ENCODE assay signal across 25 cellular contexts in the genomic region with DNA sequence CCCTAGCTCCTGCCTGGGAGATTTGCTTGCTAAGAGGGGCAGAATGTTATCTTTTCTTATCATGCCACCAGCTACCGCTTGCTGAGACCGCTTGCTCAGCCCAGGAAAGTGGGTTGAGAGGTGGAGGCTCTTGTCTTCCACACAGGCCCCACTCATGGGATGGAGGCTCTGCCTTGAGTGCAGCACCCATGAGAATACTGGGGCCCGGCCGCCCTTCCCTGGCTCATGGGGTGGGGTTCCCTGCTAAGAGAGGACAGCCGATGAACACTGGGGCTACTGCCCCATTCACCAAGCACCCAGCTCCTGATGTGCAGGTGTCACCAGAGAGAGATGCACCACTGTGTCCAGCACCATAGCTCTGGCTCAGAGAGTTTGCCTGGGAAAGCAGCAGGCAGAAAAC. TPM values are rescaled to one million over a fixed set of nuclear protein-coding genes. Genes with fewer than 3 reads are reported as not detected.
A peak's percentile ranks its signal among the peaks of the same experiment; 100 is the strongest.
DNase-seq lines count a peak whose midpoint lies in the region; FAIRE-seq and TF ChIP-seq lines count a peak whose summit lies in the region.
"Had no signal": no experiment of that assay in that cellular context is flagged by ENCODE, and none has a peak within 500 bp of the region (broad histone marks: within the 10 kb centered on the region; RNA-seq: fewer than 3 reads in every experiment).

No MANE protein-coding gene starts in this region.

- H3K27me3 ChIP-seq in H1 (replicated peaks in 1 of 4; ENCODE audit: control insufficient read depth in 3 of 4, extremely low read depth in 1 of 4, insufficient read depth in 3 of 4, low read length in 3 of 4): peaks cover 0 to 3% (median 0%) of the 10 kb centered on the region in 4 experiments; a peak in 1 of 7 replicates
- no peaks in the 10 kb centered on the region for H3K27me3 ChIP-seq in spleen (replicated peaks in 1 of 7)
- H3K27me3 ChIP-seq: BE2C, BLaER1 had no signal

- H3K79me1 ChIP-seq in H1 (ENCODE audit: low read depth, low read length): no peaks in the 10 kb centered on the region

- TF ChIP-seq CTCF in H1 (IDR thresholded peaks at IDR 0.05; ENCODE audit: control extremely low read depth in 1 of 3, insufficient read depth in 1 of 3, low read depth in 1 of 3, low read length in 3 of 3) (no peak), kidney (IDR thresholded peaks at IDR 0.05; ENCODE audit: borderline replicate concordance, extremely low read depth, insufficient read depth) (no peak), spleen (IDR thresholded peaks at IDR 0.05 in 8 of 11, conservative IDR thresholded peaks at IDR 0.05 in 3 of 11) (no peak), type B pancreatic cell (conservative IDR thresholded peaks at IDR 0.05) (no peak)

- H2BK5ac ChIP-seq in H1 (ENCODE audit: low read depth, low read length): no peak overlapping the region

- H3K18ac ChIP-seq in H1 (ENCODE audit: extremely low read depth, low read length): no peak overlapping the region

- no peaks in the 10 kb centered on the region for H3K36me3 Mint-ChIP-seq in type B pancreatic cell
- H3K36me3 Mint-ChIP-seq: CD14-positive monocyte; CD4-positive, alpha-beta memory T cell; CD4-positive, CD25-positive, alpha-beta regulatory T cell; CD8-positive, alpha-beta memory T cell had no signal

- H3K9ac ChIP-seq in H1 (replicated peaks in 1 of 4; ENCODE audit: extremely low read depth in 1 of 4, low read depth in 3 of 4, low read length in 3 of 4) (no peak overlapping the region), kidney (ENCODE audit: low read length in 2 of 2) (no peak overlapping the region)
- H3K9ac ChIP-seq: BLaER1 had no signal

- no peaks in the 10 kb centered on the region for H3K9me3 Mint-ChIP-seq in type B pancreatic cell
- H3K9me3 Mint-ChIP-seq: CD4-positive, alpha-beta memory T cell; CD4-positive, CD25-positive, alpha-beta regulatory T cell; CD8-positive, alpha-beta memory T cell had no signal

- H3K23ac ChIP-seq in H1 (ENCODE audit: insufficient read length): no peak overlapping the region

- H3K4me3 ChIP-seq in H1 (ENCODE audit: extremely low read depth in 1 of 4, insufficient read depth in 2 of 4, low read depth in 3 of 4, low read length in 4 of 4) (no peak overlapping the region), kidney (ENCODE audit: low read length in 2 of 2) (no peak overlapping the region), spleen (no peak overlapping the region)
- H3K4me3 ChIP-seq: BLaER1 had no signal

- TF ChIP-seq POLR2A in H1 (IDR thresholded peaks at IDR 0.05; ENCODE audit: control extremely low read depth in 1 of 2, low read depth in 2 of 2, low read length in 2 of 2): no peak
- TF ChIP-seq POLR2A in spleen (IDR thresholded peaks at IDR 0.05): no peak

- H3K9me3 ChIP-seq in H1 (ENCODE audit: insufficient read depth in 2 of 2, low read depth in 1 of 2, low read length in 1 of 2): no peaks in the 10 kb centered on the region; a peak in 1 of 4 replicates
- H3K9me3 ChIP-seq in kidney (ENCODE audit: control insufficient read depth in 1 of 2, low read length in 2 of 2): no peaks in the 10 kb centered on the region
- no peaks in the 10 kb centered on the region for H3K9me3 ChIP-seq in spleen
- H3K9me3 ChIP-seq: BE2C, BLaER1 had no signal

- intact Hi-C loops in kidney (cut with DNase I): no loop called here
- intact Hi-C loops in spleen (cut with DNase I; ENCODE audit: low total_unique reads): no loop called here

- no peak overlapping the region for H2BK12ac ChIP-seq in H1 (ENCODE audit: low read depth, low read length)

- no peak overlapping the region for H2AK5ac ChIP-seq in H1 (ENCODE audit: low read depth, low read length)

- H3K4me3 Mint-ChIP-seq in type B pancreatic cell: no peak overlapping the region
- H3K4me3 Mint-ChIP-seq: CD14-positive monocyte; CD4-positive, alpha-beta memory T cell; CD4-positive, CD25-positive, alpha-beta regulatory T cell; CD8-positive, alpha-beta memory T cell had no signal

- H3K27me3 Mint-ChIP-seq in type B pancreatic cell: no peaks in the 10 kb centered on the region
- H3K27me3 Mint-ChIP-seq: CD4-positive, alpha-beta memory T cell had no signal

- no peak overlapping the region for H4K91ac ChIP-seq in H1 (replicated peaks; ENCODE audit: insufficient read length, low read length)

- CTCF ChIA-PET in H1 (lab: Charles Lee; ENCODE audit: partially characterized antibody): interaction anchor here (1.1 to 2.9 kb wide), 3 partner anchors 17 to 45 kb away, joined by 4 to 12 read pairs (median 6); a partner anchor contains a TSS

- H2BK15ac ChIP-seq in H1 (ENCODE audit: low read length): no peak overlapping the region

- H3K56ac ChIP-seq in H1 (replicated peaks; ENCODE audit: insufficient read length, low read depth, low read length): no peak overlapping the region

- DNase-seq in H1 (ENCODE audit: low read depth in 1 of 2, low spot score in 2 of 2): no peak
- peak; percentile 58 for DNase-seq in kidney
- peak; percentile 49 for DNase-seq in spleen
- no peak for DNase-seq in type B pancreatic cell (ENCODE audit: extremely low spot score, unreplicated experiment)
- DNase-seq in HK-2 (ENCODE audit: unreplicated experiment): no peak
- no peak for DNase-seq in DMS79 (lab: John Stamatoyannopoulos, UW)
- DNase-seq: 8988T; ACHN; BE2C; C1 segment of cervical spinal cord; CD4-positive, alpha-beta memory T cell; CD4-positive, CD25-positive, alpha-beta regulatory T cell; CD8-positive, alpha-beta memory T cell; COR-L47; DMS 273 treated with DMSO at 0.1 percent for 48 hours; DMS153; DMS53; DMS79 treated with DMSO at 0.1 percent for 48 hours; GF-D8 had no signal

- no peak overlapping the region for H2BK20ac ChIP-seq in H1 (ENCODE audit: low read length)

- H3K79me2 ChIP-seq in H1 (ENCODE audit: control insufficient read depth in 1 of 2, insufficient read depth in 2 of 2, low read length in 2 of 2): no peaks in the 10 kb centered on the region

- H3K14ac ChIP-seq in H1 (ENCODE audit: insufficient read length): no peak overlapping the region

- H4K20me1 ChIP-seq in H1 (replicated peaks in 1 of 2; ENCODE audit: control insufficient read depth in 1 of 2, insufficient read depth in 2 of 2, low read length in 2 of 2): no peaks in the 10 kb centered on the region
- H4K20me1 ChIP-seq: BLaER1 had no signal

- no peaks in the 10 kb centered on the region for H3K23me2 ChIP-seq in H1 (ENCODE audit: low read depth, low read length)

- no peaks in the 10 kb centered on the region for H3K4me1 ChIP-seq in H1 (replicated peaks in 1 of 4; ENCODE audit: control insufficient read depth in 3 of 4, insufficient read depth in 4 of 4, low read length in 3 of 4)
- H3K4me1 ChIP-seq in kidney (ENCODE audit: control insufficient read depth in 1 of 2, insufficient read depth in 1 of 2, low read depth in 1 of 2, low read length in 2 of 2): no peaks in the 10 kb centered on the region
- H3K4me1 ChIP-seq in spleen: no peaks in the 10 kb centered on the region
- H3K4me1 ChIP-seq: BE2C had no signal

- peak overlapping the region; percentile 1; the same call in 1 of the 2 replicates for H4K8ac ChIP-seq in H1 (ENCODE audit: extremely low read depth, insufficient read depth, low read length)

- FAIRE-seq in H1 (lab: Jason Lieb, UNC) (no peak), kidney (lab: Jason Lieb, UNC) (no peak)
- FAIRE-seq: A204.1, G401.6, GM12891, GM18507 had no signal

- no peak overlapping the region for H4K5ac ChIP-seq in H1 (ENCODE audit: insufficient read length, low read depth, low read length)

- TF ChIP-seq RAD21 in H1 (IDR thresholded peaks at IDR 0.05 in 1 of 2, conservative IDR thresholded peaks at IDR 0.05 in 1 of 2; ENCODE audit: low read depth in 2 of 2, low read length in 2 of 2): no peak

- no peak overlapping the region for H3K4ac ChIP-seq in H1 (replicated peaks; ENCODE audit: insufficient read length, low read depth, low read length)

- no peak for TF ChIP-seq EP300 in H1 (IDR thresholded peaks at IDR 0.05; ENCODE audit: borderline replicate concordance in 1 of 2, low read depth in 2 of 2, low read length in 2 of 2)

- no peak overlapping the region for H3K27ac Mint-ChIP-seq in type B pancreatic cell
- H3K27ac Mint-ChIP-seq: CD4-positive, alpha-beta memory T cell; CD4-positive, CD25-positive, alpha-beta regulatory T cell; CD8-positive, alpha-beta memory T cell had no signal

- H3K36me3 ChIP-seq in H1 (ENCODE audit: control insufficient read depth in 2 of 4, insufficient read depth in 4 of 4, low read length in 3 of 4): no peaks in the 10 kb centered on the region
- no peaks in the 10 kb centered on the region for H3K36me3 ChIP-seq in kidney (ENCODE audit: control insufficient read depth in 1 of 2, insufficient read depth in 2 of 2, low read length in 2 of 2)
- no peaks in the 10 kb centered on the region for H3K36me3 ChIP-seq in spleen
- H3K36me3 ChIP-seq: BE2C, BLaER1 had no signal

- POLR2A ChIA-PET in H1 (lab: Charles Lee; ENCODE audit: partially characterized antibody): interaction anchor here (1.0 to 2.4 kb wide), 3 partner anchors 15 to 49 kb away, joined by 3 to 18 read pairs (median 5); a partner anchor contains a TSS

- H3K4me1 Mint-ChIP-seq in type B pancreatic cell (ENCODE audit: unreplicated experiment): peaks cover 4% of the 10 kb centered on the region
- H3K4me1 Mint-ChIP-seq: CD4-positive, CD25-positive, alpha-beta regulatory T cell; CD8-positive, alpha-beta memory T cell had no signal

- 91% methylated on average over 5 of the region's 5 CpGs; no CpG with 5 or more reads in 1 of the 2 experiments for WGBS in H1 (ENCODE audit: extremely low coverage in 1 of 2, insufficient coverage in 1 of 2, insufficient read length in 1 of 2, insufficient replicate concordance in 2 of 2, low coverage in 1 of 2, low lambda C conversion rate in 2 of 2, missing lambda C conversion rate in 1 of 2), 2 experiments
- WGBS in spleen, 5 donors: 89 to 100% (median 97%) methylated on average over 3 to 5 of the region's 5 CpGs

- H3K27ac ChIP-seq in H1 (ENCODE audit: low read depth, low read length) (no peak overlapping the region), kidney (ENCODE audit: low read depth in 2 of 2, low read length in 2 of 2) (no peak overlapping the region), spleen (no peak overlapping the region)
- H3K27ac ChIP-seq: BLaER1 had no signal

- H2AFZ ChIP-seq in H1 (ENCODE audit: low read length): no peak overlapping the region

- H3K4me2 ChIP-seq in H1 (ENCODE audit: insufficient read depth in 1 of 2, low read depth in 2 of 2, low read length in 2 of 2): no peak overlapping the region
- H3K4me2 ChIP-seq: BLaER1 had no signal

- H2BK120ac ChIP-seq in H1 (replicated peaks; ENCODE audit: low read depth, low read length): no peak overlapping the region

RNA-seq across cellular contexts. Expression of gene HMCES, which starts 55.2 kb away (rescaled TPM):
- 46.7 and 49.5 TPM in 2 replicates for total RNA-seq in H1 (2021; fragmentation: NEBNext Ultra II Directional; extraction: Animal tissue kit (Norgen Biotek cat#: 25700))
- polyA plus RNA-seq in H1 (2011; rRNA removed) (27.6 and 30.4 TPM in 2 replicates), kidney (ENCODE audit: insufficient read depth, low read depth, low replicate concordance) (37.4 TPM), spleen (10 to 100 TPM; 16.1 to 60.7 (median 18.8) TPM)
- polyA plus RNA-seq in H1 (2011; cell fraction: cytosol; rRNA removed): 26.4 TPM
- 17.6 TPM for polyA plus RNA-seq in H1 (2011; cell fraction: nucleus; rRNA removed)
- polyA plus RNA-seq in H1 (2012, experiment 1 of 2): 35.2 to 56.7 TPM (median 52.2 TPM) in 4 replicates
- 32.7 TPM for polyA plus RNA-seq in H1 (2012, experiment 2 of 2)
- polyA plus RNA-seq in H1 (2013, experiment 1 of 2): 22.5 TPM
- 22.2 TPM for polyA plus RNA-seq in H1 (2013, experiment 2 of 2)
- 22.2 and 26.2 TPM in 2 replicates for polyA minus RNA-seq in H1 (2011; rRNA and poly(A)+ RNA removed)
- 17.0 TPM for polyA minus RNA-seq in H1 (2011; cell fraction: cytosol; rRNA and poly(A)+ RNA removed)
- polyA minus RNA-seq in H1 (2011; cell fraction: nucleus; rRNA and poly(A)+ RNA removed): 9.9 TPM
- total RNA-seq in kidney (40.1 TPM), spleen (10 to 100 TPM; 24.0 to 31.9 (median 30.7) TPM), type B pancreatic cell (ENCODE audit: low replicate concordance) (33.2 and 34.9 TPM in 2 replicates)

Comparison
In these comparisons a context has a peak if more than half of its experiments do, and no peak if none do; other contexts are left out.
1. DNase-seq: peak in kidney (single experiment) and spleen (single experiment); none in H1 (0 of 2), type B pancreatic cell (single experiment), HK-2 (single experiment) and DMS79 (single experiment).